Comparison of ENCODE assay signal across 8 cellular contexts in the genomic region with DNA sequence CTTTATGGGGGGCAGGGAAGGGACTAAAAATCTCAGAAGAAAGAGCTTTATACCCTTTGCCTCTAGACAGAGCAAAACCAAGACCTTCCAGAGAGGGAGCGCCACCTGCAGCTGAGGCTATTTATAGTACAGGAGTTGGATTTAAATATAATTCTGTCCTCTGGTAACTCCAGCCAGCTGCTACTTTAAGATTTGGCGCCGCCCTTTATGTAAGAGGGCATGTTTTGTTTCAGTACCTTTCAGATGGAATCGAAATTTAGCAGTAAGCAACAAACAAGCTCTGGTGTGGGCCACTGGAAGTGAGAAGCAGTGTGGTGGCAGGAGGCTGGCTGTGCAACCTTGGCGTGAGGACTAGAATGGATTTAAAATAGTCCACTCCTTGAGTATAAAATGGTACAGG. TPM values are rescaled to one million over a fixed set of nuclear protein-coding genes. Genes with fewer than 3 reads are reported as not detected.
DNase-seq lines count a peak whose midpoint lies in the region; ATAC-seq and TF ChIP-seq lines count a peak whose summit lies in the region.

No MANE protein-coding gene starts in this region.

- DNase-seq in HFFc6 (peak; percentile 28), SJCRH30 (peak; percentile 18 to 48), gastrocnemius medialis (peak in 1 of 2 donors; percentile 70), neuronal stem cell (ENCODE audit: low spot score) (no peak), ecto neural progenitor cell (ENCODE audit: low spot score) (no peak)
- no peak for DNase-seq in stimulated activated naive CD4-positive, alpha-beta T cell treated with Interleukin-2 at 50 U/mL for 16 hours (lab: John Stamatoyannopoulos, UW)

- H3K4me1 ChIP-seq in BLaER1 (peaks cover 17% of the 10 kb centered on the region), SJCRH30 (no peaks in the 10 kb centered on the region), gastrocnemius medialis (peaks cover 5% of the 10 kb centered on the region in 2 donors), neuronal stem cell (ENCODE audit: control insufficient read depth in 2 of 2, insufficient read depth in 1 of 2, low read depth in 1 of 2, low read length in 2 of 2) (peaks cover 0 to 1% of the 10 kb centered on the region in 2 donors)

- H3K14ac ChIP-seq in neuronal stem cell (ENCODE audit: low read length), result no peak overlapping the region

- no peak overlapping the region for H2AFZ ChIP-seq in neuronal stem cell (ENCODE audit: low read length)

- no peak overlapping the region for H3K4me3 Mint-ChIP-seq in HFFc6

- no peaks in the 10 kb centered on the region for H3K79me1 ChIP-seq in neuronal stem cell (ENCODE audit: low read depth, low read length)

- H2BK15ac ChIP-seq in neuronal stem cell (ENCODE audit: low read length), result no peak overlapping the region

- peaks cover 26% of the 10 kb centered on the region for H3K27me3 Mint-ChIP-seq in HFFc6 (ENCODE audit: insufficient read depth)

- WGBS in neuronal stem cell (ENCODE audit: extremely low coverage in 2 of 2, insufficient read length in 2 of 2, insufficient replicate concordance in 1 of 2), 2 donors, result no CpG with 5 or more reads among the region's 5 CpGs

- H3K4me2 ChIP-seq in BLaER1 (peak overlapping the region; percentile 59), neuronal stem cell (ENCODE audit: insufficient read depth, low read length, poor library complexity, severe bottlenecking) (no peak overlapping the region)

- no peak overlapping the region for H3K4me3 ChIP-seq in BLaER1
- H3K4me3 ChIP-seq in SJCRH30, result no peak overlapping the region
- H3K4me3 ChIP-seq in gastrocnemius medialis, result no peak overlapping the region
- H3K4me3 ChIP-seq in neuronal stem cell (ENCODE audit: low read length in 2 of 2), result no peak overlapping the region

- H3K4me1 Mint-ChIP-seq in HFFc6 (ENCODE audit: low read depth), result peaks cover 23% of the 10 kb centered on the region

- H3K36me3 Mint-ChIP-seq in HFFc6 (ENCODE audit: low read depth), result no peaks in the 10 kb centered on the region

- no peak overlapping the region for H4K91ac ChIP-seq in neuronal stem cell (ENCODE audit: low read depth, low read length, poor library complexity)

- TF ChIP-seq CTCF in HFFc6 (IDR thresholded peaks at IDR 0.05) (peak; percentile 65), gastrocnemius medialis (IDR thresholded peaks at IDR 0.05 in 4 of 5, conservative IDR thresholded peaks at IDR 0.05 in 1 of 5) (peak in 3 of 5 experiments; percentile 16 to 55 (median 48))

- no peak overlapping the region for H2BK5ac ChIP-seq in neuronal stem cell (ENCODE audit: low read length)

- no peak overlapping the region for H3K18ac ChIP-seq in neuronal stem cell (ENCODE audit: low read length)

- in situ Hi-C loops in gastrocnemius medialis (cut with MboI; ENCODE audit: low sequenced_read_pairs in 4 of 4), result loop anchor here in 3 of 4 donors (10.0 to 25.0 kb wide), 3 partner anchors 82 to 260 kb away; a partner anchor contains a TSS

- ATAC-seq in esophagus mucosa (peak; percentile 59), gastrocnemius medialis (peak; percentile 93 to 100)

- H2AK5ac ChIP-seq in neuronal stem cell (ENCODE audit: low read depth, low read length), result no peak overlapping the region

- H3K36me3 ChIP-seq in BLaER1, result no peaks in the 10 kb centered on the region
- H3K36me3 ChIP-seq in SJCRH30, result no peaks in the 10 kb centered on the region
- H3K36me3 ChIP-seq in gastrocnemius medialis, result no peaks in the 10 kb centered on the region
- H3K36me3 ChIP-seq in neuronal stem cell (replicated peaks in 1 of 2; ENCODE audit: control insufficient read depth in 2 of 2, insufficient read depth in 2 of 2, low read length in 2 of 2), result no peaks in the 10 kb centered on the region

- peaks cover 17% of the 10 kb centered on the region for H3K27me3 ChIP-seq in BLaER1
- H3K27me3 ChIP-seq in SJCRH30, result no peaks in the 10 kb centered on the region
- H3K27me3 ChIP-seq in gastrocnemius medialis, result peaks cover 10 to 20% (median 12%) of the 10 kb centered on the region in 3 donors
- peaks cover 0 to 30% (median 6%) of the 10 kb centered on the region in 3 experiments for H3K27me3 ChIP-seq in neuronal stem cell (ENCODE audit: control insufficient read depth in 3 of 3, insufficient read depth in 3 of 3, low read depth in 1 of 3, low read length in 3 of 3)

- no peak overlapping the region for H2BK120ac ChIP-seq in neuronal stem cell (ENCODE audit: low read depth, low read length)

- H3K23ac ChIP-seq in neuronal stem cell (ENCODE audit: low read depth, low read length, poor library complexity), result no peak overlapping the region

- no peak overlapping the region for H2BK12ac ChIP-seq in neuronal stem cell (ENCODE audit: low read length)

- H3K9me3 ChIP-seq in BLaER1 (no peaks in the 10 kb centered on the region), SJCRH30 (replicated peaks) (no peaks in the 10 kb centered on the region), gastrocnemius medialis (no peaks in the 10 kb centered on the region), neuronal stem cell (replicated peaks in 1 of 2; ENCODE audit: control insufficient read depth in 2 of 2, insufficient read depth in 1 of 2, low read depth in 1 of 2, low read length in 2 of 2) (peaks cover 0 to 6% of the 10 kb centered on the region in 2 donors)

- H3K9ac ChIP-seq in BLaER1 (no peak overlapping the region), neuronal stem cell (ENCODE audit: low read depth, low read length, poor library complexity) (no peak overlapping the region)

- no peaks in the 10 kb centered on the region for H3K9me3 Mint-ChIP-seq in HFFc6

- no peak overlapping the region for H3K4ac ChIP-seq in neuronal stem cell (ENCODE audit: low read length)

- intact Hi-C loops in gastrocnemius medialis (cut with DNase I; ENCODE audit: low total_unique reads), result no loop called here

- no peak overlapping the region for H4K8ac ChIP-seq in neuronal stem cell (ENCODE audit: low read depth, low read length)

- TF ChIP-seq POLR2A in gastrocnemius medialis (IDR thresholded peaks at IDR 0.05), result no peak

- H4K20me1 ChIP-seq in BLaER1, result peaks cover 1% of the 10 kb centered on the region; the same call in 1 of the 2 replicates

- H3K27ac Mint-ChIP-seq in HFFc6, result no peak overlapping the region

- no peak overlapping the region for H3K27ac ChIP-seq in BLaER1
- no peak overlapping the region for H3K27ac ChIP-seq in SJCRH30
- peak overlapping the region; percentile 49 to 81 (median 56) for H3K27ac ChIP-seq in gastrocnemius medialis
- no peak overlapping the region for H3K27ac ChIP-seq in neuronal stem cell (replicated peaks; ENCODE audit: low read length)

RNA-seq across cellular contexts. Expression of a gene that starts 5.2 kb away (rescaled TPM):
- total RNA-seq in HFFc6 (2021; fragmentation: NEBNext Ultra II Directional; extraction: Animal tissue kit (Norgen Biotek cat#: 25700)), result not detected
- not detected in 2 replicates for total RNA-seq in SJCRH30 (2014; rRNA removed; shearing (Covaris generic))
- total RNA-seq in esophagus mucosa, result 3.5 TPM
- not detected for total RNA-seq in gastrocnemius medialis
- polyA plus RNA-seq in neuronal stem cell (2013, experiment 1 of 2), result 0.14 TPM
- 0.19 TPM for polyA plus RNA-seq in neuronal stem cell (2013, experiment 2 of 2)

RNA-seq across cellular contexts. Expression of a gene that starts 41.7 kb away (rescaled TPM):
- not detected for total RNA-seq in HFFc6 (2021; fragmentation: NEBNext Ultra II Directional; extraction: Animal tissue kit (Norgen Biotek cat#: 25700))
- total RNA-seq in SJCRH30 (2014; rRNA removed; shearing (Covaris generic)), result not detected in 2 replicates
- total RNA-seq in esophagus mucosa (121 TPM), gastrocnemius medialis (1 to 10 TPM in 1 of 4 donors, under 1 TPM in 3; 0.15 to 1.0 (median 0.69) TPM)
- polyA plus RNA-seq in neuronal stem cell (2013, experiment 1 of 2), result not detected
- polyA plus RNA-seq in neuronal stem cell (2013, experiment 2 of 2), result not detected

Comparison
In these comparisons a context has a peak if more than half of its experiments do, and no peak if none do; other contexts are left out.
1. H3K27ac ChIP-seq: peak in gastrocnemius medialis (4 of 4); none in BLaER1 (single experiment), SJCRH30 (single experiment) and neuronal stem cell (single experiment).
2. DNase-seq: peak in HFFc6 (single experiment) and SJCRH30 (2 of 2); none in neuronal stem cell (single experiment), stimulated activated naive CD4-positive, alpha-beta T cell treated with Interleukin-2 at 50 U/mL for 16 hours (single experiment) and ecto neural progenitor cell (single experiment).
3. RNA of a gene that starts 41.7 kb away (total RNA-seq): 121 TPM in esophagus mucosa (single experiment); 0.15 to 1.0 TPM in gastrocnemius medialis, not detected in HFFc6 and not detected in SJCRH30; every median in the first group is over 10 times any median in the second.